8 cellular contexts compared by ENCODE assay signal in the genomic region with DNA sequence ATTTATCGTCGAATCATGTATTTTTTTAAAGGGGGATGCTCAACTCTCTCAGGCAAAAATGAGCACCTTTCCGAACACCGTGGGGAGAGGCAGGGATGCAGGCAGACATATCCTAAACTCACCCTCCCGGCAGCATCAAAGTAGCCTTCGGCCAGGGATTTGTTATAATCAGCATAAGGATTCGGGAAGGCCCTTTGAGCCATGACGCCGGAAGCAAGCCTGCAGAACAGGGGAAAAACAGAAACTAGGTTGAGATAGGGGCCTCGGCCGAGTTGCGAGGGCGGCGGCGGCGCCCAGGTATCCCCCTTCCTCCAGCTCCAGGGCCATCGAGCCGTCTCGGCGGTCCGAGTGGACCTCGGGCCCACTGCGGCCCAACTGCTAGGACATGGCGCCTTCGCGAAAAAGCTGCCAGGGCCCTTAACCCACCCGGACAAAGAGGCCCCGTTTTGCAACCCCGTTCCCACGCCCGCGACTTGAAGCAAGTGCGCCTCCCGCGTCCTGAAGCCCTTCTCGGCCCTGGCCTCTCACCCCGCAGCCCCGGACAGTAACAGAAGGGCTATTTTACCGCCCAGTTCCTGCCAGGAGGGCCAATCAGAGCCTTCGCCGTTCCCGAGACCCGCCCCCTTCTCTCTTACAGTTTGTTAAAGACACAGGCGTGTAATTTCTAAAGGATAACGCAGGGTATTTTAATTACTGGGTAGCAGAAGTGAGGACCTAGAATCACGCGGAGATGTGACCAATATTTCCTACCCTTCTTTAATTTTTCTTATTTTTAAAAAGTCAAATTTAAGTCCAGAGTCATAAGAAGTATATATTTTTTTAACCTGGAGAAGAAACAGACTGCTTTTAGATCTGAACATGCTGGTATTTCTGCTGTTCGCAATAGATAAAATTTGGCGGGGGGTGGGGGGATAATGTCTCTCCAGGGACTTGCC. TPM values are rescaled to one million over a fixed set of nuclear protein-coding genes. Genes with fewer than 3 reads are reported as not detected.
DNase-seq lines count a peak whose midpoint lies in the region; ATAC-seq and TF ChIP-seq lines count a peak whose summit lies in the region.

A gene with protein sequence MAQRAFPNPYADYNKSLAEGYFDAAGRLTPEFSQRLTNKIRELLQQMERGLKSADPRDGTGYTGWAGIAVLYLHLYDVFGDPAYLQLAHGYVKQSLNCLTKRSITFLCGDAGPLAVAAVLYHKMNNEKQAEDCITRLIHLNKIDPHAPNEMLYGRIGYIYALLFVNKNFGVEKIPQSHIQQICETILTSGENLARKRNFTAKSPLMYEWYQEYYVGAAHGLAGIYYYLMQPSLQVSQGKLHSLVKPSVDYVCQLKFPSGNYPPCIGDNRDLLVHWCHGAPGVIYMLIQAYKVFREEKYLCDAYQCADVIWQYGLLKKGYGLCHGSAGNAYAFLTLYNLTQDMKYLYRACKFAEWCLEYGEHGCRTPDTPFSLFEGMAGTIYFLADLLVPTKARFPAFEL (minus strand): TSS at position 566 of the 935 bp plus-strand sequence. CDS start 363 bp downstream, at position 203.

- POLR2A ChIA-PET in AG04450 (lab: Yijun Ruan, JAX) = no interaction called here

- CTCF ChIA-PET in AG04450 (lab: Charles Lee) = interaction anchor here (2.0 kb wide), 1 partner anchor 26 kb away, joined by 14 read pairs; no protein-coding TSS in a partner anchor

- peaks cover 8 to 56% (median 28%) of the 10 kb centered on the region in 6 donors for H3K4me1 ChIP-seq in spleen

- ATAC-seq in GM18907 (IDR thresholded peaks at IDR 0.05; ENCODE audit: unreplicated experiment) (peak; percentile 100), HG03159 (IDR thresholded peaks at IDR 0.05; ENCODE audit: unreplicated experiment) (peak; percentile 100)

- H3K27me3 ChIP-seq in AG04450 (ENCODE audit: control insufficient read depth, insufficient read depth, low read length) = no peaks in the 10 kb centered on the region
- no peaks in the 10 kb centered on the region for H3K27me3 ChIP-seq in spleen (replicated peaks in 1 of 7)

- 1 to 2% (median 1%) methylated on average over 37 to 49 of the region's 49 CpGs for WGBS in spleen, 5 donors

- DNase-seq in AG04450 (ENCODE audit: low read depth, low spot score) (peak; percentile 61), NCI-H226 (peak; percentile 63), inferior parietal cortex (ENCODE audit: extremely low spot score) (peak; percentile 94), spleen (peak; percentile 96)
- DNase-seq in activated CD4-positive, CD25-positive, alpha-beta regulatory T cell (lab: John Stamatoyannopoulos, UW) = peak; percentile 62 to 64 (median 63)
- DNase-seq in central memory CD4-positive, alpha-beta T cell = peak; percentile 77

- intact Hi-C loops in spleen (cut with DNase I; ENCODE audit: low total_unique reads) = no loop called here

- no peaks in the 10 kb centered on the region for H3K9me3 ChIP-seq in AG04450 (ENCODE audit: control insufficient read depth, insufficient read depth, low read length)
- H3K9me3 ChIP-seq in spleen = no peaks in the 10 kb centered on the region

- peaks cover 0 to 25% (median 7%) of the 10 kb centered on the region in 6 donors for H3K36me3 ChIP-seq in spleen

- no peak for TF ChIP-seq CTCF in AG04450 (IDR thresholded peaks at IDR 0.05; ENCODE audit: low read depth, low read length)
- no peak for TF ChIP-seq CTCF in spleen (IDR thresholded peaks at IDR 0.05 in 8 of 11, conservative IDR thresholded peaks at IDR 0.05 in 3 of 11)

- peak within 1 kb of the TSS; percentile 76 for H3K4me3 ChIP-seq in AG04450 (ENCODE audit: low read depth, low read length)
- H3K4me3 ChIP-seq in spleen = peak within 1 kb of the TSS; percentile 64 to 87 (median 81)

- peak in 2 of 3 donors; percentile 11 to 72 for TF ChIP-seq POLR2A in spleen (IDR thresholded peaks at IDR 0.05)

- H3K27ac ChIP-seq in AG04450 (ENCODE audit: low read depth, low read length) = no peak within 1 kb of the TSS
- H3K27ac ChIP-seq in spleen = peak within 1 kb of the TSS; percentile 84 to 91 (median 88)

RNA-seq across cellular contexts. Expression of the gene that starts here (rescaled TPM):
- polyA plus RNA-seq in AG04450 (2011; rRNA removed) (55.5 and 66.6 TPM in 2 replicates), spleen (10 to 100 TPM; 10.9 to 15.6 (median 12.0) TPM)
- polyA minus RNA-seq in AG04450 (2011; rRNA and poly(A)+ RNA removed) = 69.2 and 85.4 TPM in 2 replicates
- 10 to 100 TPM; 31.5 to 42.1 (median 35.2) TPM for total RNA-seq in spleen
